ENCODE assay signal across 1 cellular context in genomic region chr1:241645199-241645598, GRCh38.
TF ChIP-seq lines count a peak whose summit lies in the region.

No MANE protein-coding gene starts in this region.

TF ChIP-seq in H1, 55 proteins besides CTCF, POLR2A, EP300 and RAD21:
- no peak for TF ChIP-seq BCL11A (IDR thresholded peaks at IDR 0.05; ENCODE audit: low read depth in 2 of 2, low read length in 2 of 2)
- TF ChIP-seq, protein P1, sequence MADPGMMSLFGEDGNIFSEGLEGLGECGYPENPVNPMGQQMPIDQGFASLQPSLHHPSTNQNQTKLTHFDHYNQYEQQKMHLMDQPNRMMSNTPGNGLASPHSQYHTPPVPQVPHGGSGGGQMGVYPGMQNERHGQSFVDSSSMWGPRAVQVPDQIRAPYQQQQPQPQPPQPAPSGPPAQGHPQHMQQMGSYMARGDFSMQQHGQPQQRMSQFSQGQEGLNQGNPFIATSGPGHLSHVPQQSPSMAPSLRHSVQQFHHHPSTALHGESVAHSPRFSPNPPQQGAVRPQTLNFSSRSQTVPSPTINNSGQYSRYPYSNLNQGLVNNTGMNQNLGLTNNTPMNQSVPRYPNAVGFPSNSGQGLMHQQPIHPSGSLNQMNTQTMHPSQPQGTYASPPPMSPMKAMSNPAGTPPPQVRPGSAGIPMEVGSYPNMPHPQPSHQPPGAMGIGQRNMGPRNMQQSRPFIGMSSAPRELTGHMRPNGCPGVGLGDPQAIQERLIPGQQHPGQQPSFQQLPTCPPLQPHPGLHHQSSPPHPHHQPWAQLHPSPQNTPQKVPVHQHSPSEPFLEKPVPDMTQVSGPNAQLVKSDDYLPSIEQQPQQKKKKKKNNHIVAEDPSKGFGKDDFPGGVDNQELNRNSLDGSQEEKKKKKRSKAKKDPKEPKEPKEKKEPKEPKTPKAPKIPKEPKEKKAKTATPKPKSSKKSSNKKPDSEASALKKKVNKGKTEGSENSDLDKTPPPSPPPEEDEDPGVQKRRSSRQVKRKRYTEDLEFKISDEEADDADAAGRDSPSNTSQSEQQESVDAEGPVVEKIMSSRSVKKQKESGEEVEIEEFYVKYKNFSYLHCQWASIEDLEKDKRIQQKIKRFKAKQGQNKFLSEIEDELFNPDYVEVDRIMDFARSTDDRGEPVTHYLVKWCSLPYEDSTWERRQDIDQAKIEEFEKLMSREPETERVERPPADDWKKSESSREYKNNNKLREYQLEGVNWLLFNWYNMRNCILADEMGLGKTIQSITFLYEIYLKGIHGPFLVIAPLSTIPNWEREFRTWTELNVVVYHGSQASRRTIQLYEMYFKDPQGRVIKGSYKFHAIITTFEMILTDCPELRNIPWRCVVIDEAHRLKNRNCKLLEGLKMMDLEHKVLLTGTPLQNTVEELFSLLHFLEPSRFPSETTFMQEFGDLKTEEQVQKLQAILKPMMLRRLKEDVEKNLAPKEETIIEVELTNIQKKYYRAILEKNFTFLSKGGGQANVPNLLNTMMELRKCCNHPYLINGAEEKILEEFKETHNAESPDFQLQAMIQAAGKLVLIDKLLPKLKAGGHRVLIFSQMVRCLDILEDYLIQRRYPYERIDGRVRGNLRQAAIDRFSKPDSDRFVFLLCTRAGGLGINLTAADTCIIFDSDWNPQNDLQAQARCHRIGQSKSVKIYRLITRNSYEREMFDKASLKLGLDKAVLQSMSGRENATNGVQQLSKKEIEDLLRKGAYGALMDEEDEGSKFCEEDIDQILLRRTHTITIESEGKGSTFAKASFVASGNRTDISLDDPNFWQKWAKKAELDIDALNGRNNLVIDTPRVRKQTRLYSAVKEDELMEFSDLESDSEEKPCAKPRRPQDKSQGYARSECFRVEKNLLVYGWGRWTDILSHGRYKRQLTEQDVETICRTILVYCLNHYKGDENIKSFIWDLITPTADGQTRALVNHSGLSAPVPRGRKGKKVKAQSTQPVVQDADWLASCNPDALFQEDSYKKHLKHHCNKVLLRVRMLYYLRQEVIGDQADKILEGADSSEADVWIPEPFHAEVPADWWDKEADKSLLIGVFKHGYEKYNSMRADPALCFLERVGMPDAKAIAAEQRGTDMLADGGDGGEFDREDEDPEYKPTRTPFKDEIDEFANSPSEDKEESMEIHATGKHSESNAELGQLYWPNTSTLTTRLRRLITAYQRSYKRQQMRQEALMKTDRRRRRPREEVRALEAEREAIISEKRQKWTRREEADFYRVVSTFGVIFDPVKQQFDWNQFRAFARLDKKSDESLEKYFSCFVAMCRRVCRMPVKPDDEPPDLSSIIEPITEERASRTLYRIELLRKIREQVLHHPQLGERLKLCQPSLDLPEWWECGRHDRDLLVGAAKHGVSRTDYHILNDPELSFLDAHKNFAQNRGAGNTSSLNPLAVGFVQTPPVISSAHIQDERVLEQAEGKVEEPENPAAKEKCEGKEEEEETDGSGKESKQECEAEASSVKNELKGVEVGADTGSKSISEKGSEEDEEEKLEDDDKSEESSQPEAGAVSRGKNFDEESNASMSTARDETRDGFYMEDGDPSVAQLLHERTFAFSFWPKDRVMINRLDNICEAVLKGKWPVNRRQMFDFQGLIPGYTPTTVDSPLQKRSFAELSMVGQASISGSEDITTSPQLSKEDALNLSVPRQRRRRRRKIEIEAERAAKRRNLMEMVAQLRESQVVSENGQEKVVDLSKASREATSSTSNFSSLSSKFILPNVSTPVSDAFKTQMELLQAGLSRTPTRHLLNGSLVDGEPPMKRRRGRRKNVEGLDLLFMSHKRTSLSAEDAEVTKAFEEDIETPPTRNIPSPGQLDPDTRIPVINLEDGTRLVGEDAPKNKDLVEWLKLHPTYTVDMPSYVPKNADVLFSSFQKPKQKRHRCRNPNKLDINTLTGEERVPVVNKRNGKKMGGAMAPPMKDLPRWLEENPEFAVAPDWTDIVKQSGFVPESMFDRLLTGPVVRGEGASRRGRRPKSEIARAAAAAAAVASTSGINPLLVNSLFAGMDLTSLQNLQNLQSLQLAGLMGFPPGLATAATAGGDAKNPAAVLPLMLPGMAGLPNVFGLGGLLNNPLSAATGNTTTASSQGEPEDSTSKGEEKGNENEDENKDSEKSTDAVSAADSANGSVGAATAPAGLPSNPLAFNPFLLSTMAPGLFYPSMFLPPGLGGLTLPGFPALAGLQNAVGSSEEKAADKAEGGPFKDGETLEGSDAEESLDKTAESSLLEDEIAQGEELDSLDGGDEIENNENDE (IDR thresholded peaks at IDR 0.05; ENCODE audit: insufficient replicate concordance, low read length), result no peak
- no peak for TF ChIP-seq CHD1 (IDR thresholded peaks at IDR 0.05; ENCODE audit: low read depth, low read length)
- TF ChIP-seq NANOG (IDR thresholded peaks at IDR 0.05; ENCODE audit: insufficient read depth, low read depth, low read length, poor library complexity, severe bottlenecking), result no peak
- TF ChIP-seq TEAD4 (IDR thresholded peaks at IDR 0.05; ENCODE audit: low read depth, low read length), result no peak
- no peak for TF ChIP-seq GABPA (IDR thresholded peaks at IDR 0.05; ENCODE audit: borderline replicate concordance, insufficient read depth, low read length)
- no peak for TF ChIP-seq CTBP2 (IDR thresholded peaks at IDR 0.05; ENCODE audit: borderline replicate concordance, insufficient read depth, insufficient read length, low read length)
- TF ChIP-seq TAF1 (IDR thresholded peaks at IDR 0.05; ENCODE audit: low read depth, low read length), result no peak
- no peak for TF ChIP-seq JUND (IDR thresholded peaks at IDR 0.05; ENCODE audit: low read length)
- no peak for TF ChIP-seq RBBP5 (IDR thresholded peaks at IDR 0.05; ENCODE audit: borderline replicate concordance, low read depth, low read length)
- no peak for TF ChIP-seq ASH2L (IDR thresholded peaks at IDR 0.05; ENCODE audit: low read length)
- no peak for TF ChIP-seq USF2 (IDR thresholded peaks at IDR 0.05; ENCODE audit: low read length)
- no peak for TF ChIP-seq RFX5 (IDR thresholded peaks at IDR 0.05; ENCODE audit: borderline replicate concordance, low read depth, low read length)
- TF ChIP-seq MAFK (IDR thresholded peaks at IDR 0.05; ENCODE audit: low read depth, low read length), result no peak
- no peak for TF ChIP-seq SP2 (IDR thresholded peaks at IDR 0.05; ENCODE audit: low read length)
- no peak for TF ChIP-seq GTF2F1 (IDR thresholded peaks at IDR 0.05; ENCODE audit: borderline replicate concordance, low read depth, low read length)
- TF ChIP-seq TBP (IDR thresholded peaks at IDR 0.05; ENCODE audit: low read depth, low read length), result no peak
- TF ChIP-seq SIN3A (conservative IDR thresholded peaks at IDR 0.05 in 1 of 2, IDR thresholded peaks at IDR 0.05 in 1 of 2; ENCODE audit: low read depth in 1 of 2, low read length in 2 of 2), result no peak
